In genomic region chr11:69086152-69086551, GRCh38 we compare ENCODE assay signal across 17 cellular contexts. TPM values are rescaled to one million over a fixed set of nuclear protein-coding genes. Genes with fewer than 3 reads are reported as not detected.
DNase-seq lines count a peak whose midpoint lies in the region; ATAC-seq, FAIRE-seq and TF ChIP-seq lines count a peak whose summit lies in the region.
"Had no signal": no experiment of that assay in that cellular context is flagged by ENCODE, and none has a peak within 500 bp of the region (broad histone marks: within the 10 kb centered on the region; RNA-seq: fewer than 3 reads in every experiment).

No MANE protein-coding gene starts in this region.

- no peaks in the 10 kb centered on the region; the same call in 1 of the 2 replicates for H3K9me3 ChIP-seq in K562 (replicated peaks; ENCODE audit: control insufficient read depth, insufficient read depth, low read depth, low read length)
- no peaks in the 10 kb centered on the region for H3K9me3 ChIP-seq in kidney (ENCODE audit: control insufficient read depth in 1 of 2, low read length in 2 of 2)
- H3K9me3 ChIP-seq: tibial nerve had no signal

- in situ Hi-C loops in K562 (cut with MboI), result loop anchor here (10.0 kb wide), 1 partner anchor 461 kb away; no protein-coding TSS in a partner anchor

- TF ChIP-seq POLR2A in K562 (conservative IDR thresholded peaks at IDR 0.05), result no peak

- peaks cover 0 to 15% of the 10 kb centered on the region in 2 experiments; a peak in 2 of 5 replicates for H3K4me1 ChIP-seq in K562 (replicated peaks in 1 of 2; ENCODE audit: control insufficient read depth in 2 of 2, insufficient read depth in 2 of 2, low read length in 2 of 2)
- H3K4me1 ChIP-seq in kidney (ENCODE audit: control insufficient read depth in 1 of 2, insufficient read depth in 1 of 2, low read depth in 1 of 2, low read length in 2 of 2), result no peaks in the 10 kb centered on the region

- FAIRE-seq in K562 (lab: Jason Lieb, UNC), result no peak
- no peak for FAIRE-seq in kidney (lab: Jason Lieb, UNC)
- FAIRE-seq: RCC 7860 had no signal

- no peaks in the 10 kb centered on the region for H3K9me1 ChIP-seq in K562 (ENCODE audit: control insufficient read depth, insufficient read depth, low read length)

- H3K79me2 ChIP-seq in K562 (ENCODE audit: control insufficient read depth, insufficient read depth, low read length), result no peaks in the 10 kb centered on the region

- H3K4me2 ChIP-seq in K562 (ENCODE audit: insufficient read depth, low read length), result no peak overlapping the region

- intact Hi-C loops in K562 (cut with micrococcal nuclease) (loop anchor here (5.0 kb wide), 2 partner anchors 184 to 454 kb away; partner anchors contain the start of genes IGHMBP2 and MRPL21), kidney (cut with DNase I) (no loop called here)

- no peak overlapping the region; a peak in 1 of 4 replicates for H3K9ac ChIP-seq in K562 (ENCODE audit: insufficient read depth in 1 of 2, low read depth in 2 of 2, low read length in 2 of 2)
- no peak overlapping the region for H3K9ac ChIP-seq in kidney (ENCODE audit: low read length in 2 of 2)

- no peak overlapping the region for H3K4me3 Mint-ChIP-seq in HFFc6
- no peak overlapping the region for H3K4me3 Mint-ChIP-seq in activated naive CD8-positive, alpha-beta T cell treated with anti-CD3 and anti-CD28 coated beads, Interleukin-2, amount 50 U/mL, for 24 hours
- H3K4me3 Mint-ChIP-seq: activated CD4-positive, alpha-beta memory T cell treated with anti-CD3 and anti-CD28 coated beads for 36 hours; central memory CD8-positive, alpha-beta T cell; immature natural killer cell had no signal

- 70% methylated on average over 12 of the region's 14 CpGs for WGBS in K562 (ENCODE audit: insufficient coverage, low coverage, missing lambda C conversion rate)

- H3K27ac ChIP-seq in K562 (ENCODE audit: extremely low read depth, low read depth, low read length) (no peak overlapping the region), kidney (ENCODE audit: low read depth in 2 of 2, low read length in 2 of 2) (no peak overlapping the region)

- peak; percentile 53 for TF ChIP-seq CTCF in HFFc6 (IDR thresholded peaks at IDR 0.05)
- TF ChIP-seq CTCF in K562 (IDR thresholded peaks at IDR 0.05 in 2 of 3, conservative IDR thresholded peaks at IDR 0.05 in 1 of 3; ENCODE audit: insufficient read depth in 2 of 3, low read depth in 1 of 3, low read length in 3 of 3), result peak; percentile 37 to 52 (median 42); a peak in 5 of 6 replicates
- TF ChIP-seq CTCF in kidney (IDR thresholded peaks at IDR 0.05; ENCODE audit: borderline replicate concordance, extremely low read depth, insufficient read depth), result no peak

- no peak for TF ChIP-seq EP300 in K562 (IDR thresholded peaks at IDR 0.05; ENCODE audit: low read length)

- H3K4me1 Mint-ChIP-seq in HFFc6 (ENCODE audit: low read depth), result peaks cover 24% of the 10 kb centered on the region
- H3K4me1 Mint-ChIP-seq in activated naive CD8-positive, alpha-beta T cell treated with anti-CD3 and anti-CD28 coated beads, Interleukin-2, amount 50 U/mL, for 24 hours, result no peaks in the 10 kb centered on the region
- H3K4me1 Mint-ChIP-seq: central memory CD8-positive, alpha-beta T cell had no signal

- CTCF ChIA-PET in K562 (lab: Yijun Ruan, JAX; ENCODE audit: low intra/inter-chr PET ratio), result no interaction called here

- no TSS peak for BruUV-seq in K562 (replicated peaks; lab: Mats Ljungman, UMichigan)

- POLR2A ChIA-PET in K562 (lab: Yijun Ruan, JAX), result interaction anchor here (0.6 kb wide), 1 partner anchor 507 kb away, joined by 4 read pairs; no protein-coding TSS in a partner anchor

- peak in 1 of 2 experiments; percentile 49; a peak in 2 of 4 replicates for TF ChIP-seq RAD21 in K562 (CRISPR knock-in tag; conservative IDR thresholded peaks at IDR 0.05 in 1 of 2, IDR thresholded peaks at IDR 0.05 in 1 of 2)

- DNase-seq in HFFc6, result no peak
- peak in 1 of 4 experiments; percentile 33 for DNase-seq in K562 (ENCODE audit: extremely low read depth in 1 of 4, low spot score in 3 of 4)
- peak; percentile 23 for DNase-seq in inferior parietal cortex (ENCODE audit: extremely low spot score)
- peak; percentile 34 for DNase-seq in superior temporal gyrus (ENCODE audit: extremely low spot score)
- no peak for DNase-seq in NCI-H1105 (lab: John Stamatoyannopoulos, UW)
- no peak for DNase-seq in activated naive CD8-positive, alpha-beta T cell treated with anti-CD3 and anti-CD28 coated beads, Interleukin-2, amount 50 U/mL, for 24 hours
- no peak for DNase-seq in kidney
- DNase-seq: activated CD4-positive, alpha-beta memory T cell treated with anti-CD3 and anti-CD28 coated beads for 36 hours; activated gamma-delta T cell treated with Interleukin-2 at 50 U/mL for 16 hours; immature natural killer cell; naive B cell; NCI-H1092; NCI-H226 had no signal

- peak; percentile 44 for ATAC-seq in K562
- no peak for ATAC-seq in HG03159 (IDR thresholded peaks at IDR 0.05; ENCODE audit: unreplicated experiment)
- no peak for ATAC-seq in activated naive CD8-positive, alpha-beta T cell treated with anti-CD3 and anti-CD28 coated beads, Interleukin-2, amount 50 U/mL, for 24 hours

- no peak overlapping the region for H3K4me3 ChIP-seq in K562
- H3K4me3 ChIP-seq in kidney (ENCODE audit: low read length in 2 of 2), result no peak overlapping the region
- H3K4me3 ChIP-seq: tibial nerve had no signal

- H3K27me3 Mint-ChIP-seq in HFFc6 (ENCODE audit: insufficient read depth), result no peaks in the 10 kb centered on the region; the same call in 1 of the 2 replicates
- no peaks in the 10 kb centered on the region for H3K27me3 Mint-ChIP-seq in activated naive CD8-positive, alpha-beta T cell treated with anti-CD3 and anti-CD28 coated beads, Interleukin-2, amount 50 U/mL, for 24 hours
- H3K27me3 Mint-ChIP-seq: activated CD4-positive, alpha-beta memory T cell treated with anti-CD3 and anti-CD28 coated beads for 36 hours; central memory CD8-positive, alpha-beta T cell; naive B cell had no signal

- no peak overlapping the region for H3K27ac Mint-ChIP-seq in HFFc6
- no peak overlapping the region for H3K27ac Mint-ChIP-seq in activated naive CD8-positive, alpha-beta T cell treated with anti-CD3 and anti-CD28 coated beads, Interleukin-2, amount 50 U/mL, for 24 hours
- H3K27ac Mint-ChIP-seq: activated CD4-positive, alpha-beta memory T cell treated with anti-CD3 and anti-CD28 coated beads for 36 hours had no signal

- no peaks in the 10 kb centered on the region for H3K27me3 ChIP-seq in K562 (ENCODE audit: control insufficient read depth in 2 of 2, insufficient read depth in 2 of 2, low read length in 2 of 2)
- H3K27me3 ChIP-seq: tibial nerve had no signal

- H2AFZ ChIP-seq in K562 (ENCODE audit: low read depth, low read length), result no peak overlapping the region

- H3K36me3 ChIP-seq in K562 (ENCODE audit: control insufficient read depth, insufficient read depth, low read length) (no peaks in the 10 kb centered on the region), kidney (ENCODE audit: control insufficient read depth in 1 of 2, insufficient read depth in 2 of 2, low read length in 2 of 2) (peaks cover 20 to 23% of the 10 kb centered on the region in 2 donors)

- peaks cover 6% of the 10 kb centered on the region for H3K36me3 Mint-ChIP-seq in HFFc6 (ENCODE audit: low read depth)
- H3K36me3 Mint-ChIP-seq in activated naive CD8-positive, alpha-beta T cell treated with anti-CD3 and anti-CD28 coated beads, Interleukin-2, amount 50 U/mL, for 24 hours (ENCODE audit: low read depth), result peaks cover 2% of the 10 kb centered on the region

- H4K20me1 ChIP-seq in K562 (replicated peaks; ENCODE audit: control insufficient read depth, insufficient read depth, low read length), result no peaks in the 10 kb centered on the region

- H3K9me3 Mint-ChIP-seq in HFFc6, result no peaks in the 10 kb centered on the region
- H3K9me3 Mint-ChIP-seq in activated naive CD8-positive, alpha-beta T cell treated with anti-CD3 and anti-CD28 coated beads, Interleukin-2, amount 50 U/mL, for 24 hours, result no peaks in the 10 kb centered on the region
- H3K9me3 Mint-ChIP-seq: activated CD4-positive, alpha-beta memory T cell treated with anti-CD3 and anti-CD28 coated beads for 36 hours; central memory CD8-positive, alpha-beta T cell; immature natural killer cell; naive B cell had no signal

RNA-seq across cellular contexts. Expression of gene TPCN2, which starts 37.4 kb away (rescaled TPM):
- 10 to 100 TPM in 1 of 6 experiments, 1 to 10 TPM in 5; 8.0 to 11.2 (median 9.0) TPM for total RNA-seq in HFFc6 (2021; fragmentation: NEBNext Ultra II Directional; extraction: Animal tissue kit (Norgen Biotek cat#: 25700))
- 40.8 and 84.4 TPM in 2 replicates for total RNA-seq in K562 (2011; cell fraction: chromatin; rRNA removed; ENCODE audit: low replicate concordance)
- 45.5 and 52.4 TPM in 2 replicates for total RNA-seq in K562 (2011; cell fraction: nucleolus; rRNA removed)
- total RNA-seq in K562 (2011; cell fraction: nucleoplasm; rRNA removed), result 44.5 and 47.8 TPM in 2 replicates
- total RNA-seq in K562 (2014; rRNA removed) (4.6 and 4.9 TPM in 2 replicates), K562 (2014; rRNA removed; fragmentation: Illumina TruSeq; extraction: Trizol) (2.3 and 2.8 TPM in 2 replicates), K562 (2015; rRNA removed; fragmentation: Illumina TruSeq; extraction: Trizol) (3.1 and 3.2 TPM in 2 replicates), K562 (2021) (9.2 and 10.2 TPM in 2 replicates), kidney (22.4 TPM)
- polyA plus RNA-seq in K562 (2011; rRNA removed) (5.5 and 5.9 TPM in 2 replicates), K562 (2014; fragmentation: Illumina TruSeq; extraction: Trizol) (5.0 and 5.7 TPM in 2 replicates), K562 (2014; fragmentation: Nextera tagmentation; extraction: Ambion mirVana) (under 1 TPM; 0.66 to 0.82 TPM), K562 (2014; rRNA removed) (7.0 and 9.3 TPM in 2 replicates), kidney (ENCODE audit: insufficient read depth, low read depth, low replicate concordance) (12.9 TPM)
- polyA plus RNA-seq in K562 (2011; cell fraction: cytosol; rRNA removed), result 5.8 TPM in 2 replicates
- polyA plus RNA-seq in K562 (2011; cell fraction: nucleus; rRNA removed), result 49.5 and 65.9 TPM in 2 replicates
- polyA plus RNA-seq in K562 (2012), result 6.3 and 8.7 TPM in 2 replicates
- polyA minus RNA-seq in K562 (2011; rRNA and poly(A)+ RNA removed), result 4.1 and 5.0 TPM in 2 replicates
- polyA minus RNA-seq in K562 (2011; cell fraction: cytosol; rRNA and poly(A)+ RNA removed), result 6.3 and 6.4 TPM in 2 replicates
- polyA minus RNA-seq in K562 (2011; cell fraction: nucleus; rRNA and poly(A)+ RNA removed), result 15.0 and 17.4 TPM in 2 replicates

Comparison
In these comparisons a context has a peak if more than half of its experiments do, and no peak if none do; other contexts are left out.
1. DNase-seq: peak in inferior parietal cortex (single experiment) and superior temporal gyrus (single experiment); none in HFFc6 (single experiment), NCI-H1105 (single experiment), activated naive CD8-positive, alpha-beta T cell treated with anti-CD3 and anti-CD28 coated beads, Interleukin-2, amount 50 U/mL, for 24 hours (single experiment) and kidney (single experiment).